ENCODE assay signal across 8 cellular contexts in genomic region chr7:45088821-45089313, GRCh38. TPM values are rescaled to one million over a fixed set of nuclear protein-coding genes. Genes with fewer than 3 reads are reported as not detected.
A peak's percentile ranks its signal among the peaks of the same experiment; 100 is the strongest.
DNase-seq lines count a peak whose midpoint lies in the region; ATAC-seq, FAIRE-seq and TF ChIP-seq lines count a peak whose summit lies in the region.

NACAD (minus strand) TSS chr7:45088969; CDS start chr7:45088894, 75 bp downstream.

- WGBS in small intestine, 3 donors: 1% methylated on average over 36 to 50 of the region's 50 CpGs

- no peak within 1 kb of the TSS for H3K27ac ChIP-seq in colonic mucosa
- no peak within 1 kb of the TSS for H3K27ac ChIP-seq in small intestine (ENCODE audit: low read depth in 1 of 2, low read length in 1 of 2)

- H3K27me3 Mint-ChIP-seq in stimulated activated naive B cell treated with anti-CD40 and anti-IgM and Interleukin-4, amounts not matched to agents 10 μg/mL and 1 μg/mL and 100 μg/mL, for 72 hours: peaks cover 11 to 15% of the 10 kb centered on the region in 2 donors

- peaks cover 0 to 9% of the 10 kb centered on the region in 2 donors for H3K36me3 Mint-ChIP-seq in stimulated activated naive B cell treated with anti-CD40 and anti-IgM and Interleukin-4, amounts not matched to agents 10 μg/mL and 1 μg/mL and 100 μg/mL, for 72 hours

- peak within 1 kb of the TSS; percentile 82 for H3K27ac Mint-ChIP-seq in stimulated activated naive B cell treated with anti-CD40 and anti-IgM and Interleukin-4, amounts not matched to agents 10 μg/mL and 1 μg/mL and 100 μg/mL, for 72 hours

- peaks cover 1 to 4% of the 10 kb centered on the region in 2 donors for H3K9me3 Mint-ChIP-seq in stimulated activated naive B cell treated with anti-CD40 and anti-IgM and Interleukin-4, amounts not matched to agents 10 μg/mL and 1 μg/mL and 100 μg/mL, for 72 hours

- TF ChIP-seq CTCF in GM06990 (IDR thresholded peaks at IDR 0.05; ENCODE audit: insufficient read depth, low read length, poor library complexity, severe bottlenecking) (no peak), colonic mucosa (IDR thresholded peaks at IDR 0.05) (no peak)

- H3K36me3 ChIP-seq in GM06990 (ENCODE audit: control insufficient read depth, insufficient read depth, low read length): no peaks in the 10 kb centered on the region
- H3K36me3 ChIP-seq in NT2/D1 (ENCODE audit: insufficient read depth, insufficient read length, low read length): peaks cover 13% of the 10 kb centered on the region
- H3K36me3 ChIP-seq in colonic mucosa: no peaks in the 10 kb centered on the region
- no peaks in the 10 kb centered on the region for H3K36me3 ChIP-seq in small intestine (ENCODE audit: control insufficient read depth in 2 of 2, insufficient read depth in 2 of 2, low read length in 2 of 2)

- intact Hi-C loops in colonic mucosa (cut with DNase I): no loop called here

- H3K4me1 ChIP-seq in NT2/D1 (ENCODE audit: insufficient read depth, insufficient read length) (peaks cover 15% of the 10 kb centered on the region), colonic mucosa (no peaks in the 10 kb centered on the region), small intestine (ENCODE audit: control insufficient read depth in 2 of 2, insufficient read depth in 1 of 2, low read depth in 1 of 2, low read length in 1 of 2) (no peaks in the 10 kb centered on the region)

- no peak for DNase-seq in GM06990 (ENCODE audit: extremely low read depth, insufficient read length)
- no peak for DNase-seq in NT2/D1 (ENCODE audit: low read depth, low spot score)
- no peak for DNase-seq in colonic mucosa
- DNase-seq in left kidney (ENCODE audit: low read depth, low spot score): peak; percentile 78
- no peak for DNase-seq in stimulated activated naive B cell treated with anti-CD40 and anti-IgM and Interleukin-4, amounts not matched to agents 10 μg/mL and 1 μg/mL and 100 μg/mL, for 72 hours
- no peak for DNase-seq in small intestine

- H3K27me3 ChIP-seq in GM06990 (replicated peaks; ENCODE audit: control insufficient read depth, insufficient read depth, low read length) (no peaks in the 10 kb centered on the region; the same call in 1 of the 2 replicates), NT2/D1 (ENCODE audit: insufficient read depth, insufficient read length) (peaks cover 18% of the 10 kb centered on the region), colonic mucosa (peaks cover 11% of the 10 kb centered on the region), small intestine (ENCODE audit: control insufficient read depth in 2 of 2, insufficient read depth in 2 of 2, low read length in 2 of 2) (peaks cover 0 to 2% of the 10 kb centered on the region in 2 donors)

- H3K4me3 Mint-ChIP-seq in stimulated activated naive B cell treated with anti-CD40 and anti-IgM and Interleukin-4, amounts not matched to agents 10 μg/mL and 1 μg/mL and 100 μg/mL, for 72 hours: peak within 1 kb of the TSS; percentile 78 to 88

- peaks cover 6 to 10% of the 10 kb centered on the region in 2 donors for H3K4me1 Mint-ChIP-seq in stimulated activated naive B cell treated with anti-CD40 and anti-IgM and Interleukin-4, amounts not matched to agents 10 μg/mL and 1 μg/mL and 100 μg/mL, for 72 hours

- H3K4me3 ChIP-seq in GM06990 (replicated peaks; ENCODE audit: low read depth, low read length) (peak within 1 kb of the TSS; percentile 37), NT2/D1 (ENCODE audit: insufficient read length, low read depth) (peak within 1 kb of the TSS; percentile 50), colonic mucosa (peak within 1 kb of the TSS; percentile 40), small intestine (ENCODE audit: low read depth in 1 of 2, low read length in 2 of 2) (peak within 1 kb of the TSS in 1 of 2 donors; percentile 44)

- FAIRE-seq in small intestine (lab: Jason Lieb, UNC): no peak

- H3K9me3 ChIP-seq in NT2/D1 (ENCODE audit: insufficient read depth, low read length): no peaks in the 10 kb centered on the region
- H3K9me3 ChIP-seq in colonic mucosa: no peaks in the 10 kb centered on the region
- no peaks in the 10 kb centered on the region for H3K9me3 ChIP-seq in small intestine (ENCODE audit: control insufficient read depth, low read depth)

- peak; percentile 67 to 70 for ATAC-seq in stimulated activated naive B cell treated with anti-CD40 and anti-IgM and Interleukin-4, amounts not matched to agents 10 μg/mL and 1 μg/mL and 100 μg/mL, for 72 hours (replicated peaks)
- no peak for ATAC-seq in GM18870 (IDR thresholded peaks at IDR 0.05; ENCODE audit: unreplicated experiment)
- ATAC-seq in HG02588 (IDR thresholded peaks at IDR 0.05; ENCODE audit: unreplicated experiment): no peak

- H3K9ac ChIP-seq in NT2/D1 (ENCODE audit: insufficient read length, low read depth) (peak within 1 kb of the TSS; percentile 42), colonic mucosa (ENCODE audit: low read depth in 2 of 2, low read length in 2 of 2) (peak within 1 kb of the TSS in 1 of 2 donors; percentile 60)

RNA-seq across cellular contexts. Expression of gene NACAD, which starts in this region (rescaled TPM):
- 1 to 10 TPM; 1.0 to 3.3 TPM for total RNA-seq in colonic mucosa
- polyA plus RNA-seq in small intestine: 1 to 10 TPM in 1 of 3 donors, under 1 TPM in 2; 0.22 to 2.9 (median 0.54) TPM

Comparison
In these comparisons a context has a peak if more than half of its experiments do, and no peak if none do; other contexts are left out.
1. ATAC-seq: peak in stimulated activated naive B cell treated with anti-CD40 and anti-IgM and Interleukin-4, amounts not matched to agents 10 μg/mL and 1 μg/mL and 100 μg/mL, for 72 hours (2 of 2); none in GM18870 (single experiment) and HG02588 (single experiment).